23 cellular contexts compared by ENCODE assay signal in the genomic region with DNA sequence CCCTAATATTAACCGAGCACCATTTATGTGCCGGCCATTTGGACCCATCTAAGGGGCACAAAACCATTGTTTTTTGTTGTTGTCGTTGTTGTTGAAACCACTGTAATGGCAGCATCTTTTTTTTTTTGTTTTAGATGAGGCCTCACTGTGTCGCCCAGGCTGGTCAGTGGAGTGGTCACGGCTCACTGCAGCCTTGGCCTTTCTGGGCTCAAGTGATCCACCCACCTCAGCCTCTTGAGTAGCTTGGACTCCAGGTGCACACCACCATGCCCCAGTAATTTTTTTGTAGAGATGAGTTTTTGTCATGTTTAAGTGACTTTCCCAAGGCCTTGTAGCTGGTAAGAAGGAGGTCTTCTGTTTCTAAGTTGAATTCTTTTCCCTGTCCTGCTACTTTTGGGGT. TPM values are rescaled to one million over a fixed set of nuclear protein-coding genes. Genes with fewer than 3 reads are reported as not detected.
"Had no signal": no experiment of that assay in that cellular context is flagged by ENCODE, and none has a peak within 500 bp of the region (broad histone marks: within the 10 kb centered on the region; RNA-seq: fewer than 3 reads in every experiment).

No MANE protein-coding gene starts in this region.

- FAIRE-seq: astrocyte, pancreas had no signal

- H3K4me3 ChIP-seq: gastroesophageal sphincter, left lung, lung, pancreas, psoas muscle, sigmoid colon, spleen, upper lobe of right lung had no signal

- DNase-seq: activated CD4-positive, alpha-beta memory T cell treated with anti-CD3 and anti-CD28 coated beads, Interleukin-2, amount 10 ng/mL, durations not matched to agents 7 days and 5 days; activated CD4-positive, alpha-beta T cell treated with anti-CD3 and anti-CD28 coated beads for 1 hour; activated CD4-positive, alpha-beta T cell treated with anti-CD3 and anti-CD28 coated beads, Interleukin-2, amount 10 ng/mL, durations not matched to agents 7 days and 5 days; activated gamma-delta T cell; activated naive CD4-positive, alpha-beta T cell treated with anti-CD3 and anti-CD28 coated beads, Interleukin-2, amount 10 ng/mL, durations not matched to agents 7 days and 5 days; activated naive CD8-positive, alpha-beta T cell treated with anti-CD3 and anti-CD28 coated beads, Interleukin-2, amount 10 ng/mL, durations not matched to agents 7 days and 5 days; activated T-cell treated with anti-CD3 and anti-CD28 coated beads, Interleukin-2, amount 50 U/mL, for 24 hours; brain microvascular endothelial cell; cortex of kidney; effector memory CD8-positive, alpha-beta T cell; left lung; naive thymus-derived CD4-positive, alpha-beta T cell; pancreas; psoas muscle; sigmoid colon; spleen; stimulated activated CD4-positive, alpha-beta T cell treated with anti-CD3 and anti-CD28 coated beads, Interleukin-2, amount 100 ng/mL, for 48 hours; T-helper 2 cell; upper lobe of right lung had no signal

- H3K27me3 ChIP-seq: brain microvascular endothelial cell, gastroesophageal sphincter, left lung, pancreas, sigmoid colon, upper lobe of right lung had no signal

- H3K27ac ChIP-seq: brain microvascular endothelial cell, left lung, pancreas, spleen had no signal

- ATAC-seq: effector memory CD8-positive, alpha-beta T cell; gastroesophageal sphincter; left lung; naive thymus-derived CD4-positive, alpha-beta T cell; pancreas; psoas muscle; upper lobe of right lung; WTC11 had no signal

- H3K36me3 ChIP-seq: brain microvascular endothelial cell, gastroesophageal sphincter, left lung, pancreas, sigmoid colon, spleen, upper lobe of right lung had no signal

- H3K9me3 ChIP-seq: gastroesophageal sphincter, left lung, pancreas, psoas muscle, sigmoid colon, spleen, upper lobe of right lung had no signal

RNA-seq across cellular contexts. Expression of gene ASAP2, which starts 33.0 kb away (rescaled TPM):
- total RNA-seq: activated naive CD8-positive, alpha-beta T cell treated with anti-CD3 and anti-CD28 coated beads, Interleukin-2, amount 10 ng/mL, durations not matched to agents 7 days and 5 days had no signal
- polyA plus RNA-seq: naive thymus-derived CD4-positive, alpha-beta T cell had no signal
